Comparison of ENCODE assay signal across 13 cellular contexts in the genomic region with DNA sequence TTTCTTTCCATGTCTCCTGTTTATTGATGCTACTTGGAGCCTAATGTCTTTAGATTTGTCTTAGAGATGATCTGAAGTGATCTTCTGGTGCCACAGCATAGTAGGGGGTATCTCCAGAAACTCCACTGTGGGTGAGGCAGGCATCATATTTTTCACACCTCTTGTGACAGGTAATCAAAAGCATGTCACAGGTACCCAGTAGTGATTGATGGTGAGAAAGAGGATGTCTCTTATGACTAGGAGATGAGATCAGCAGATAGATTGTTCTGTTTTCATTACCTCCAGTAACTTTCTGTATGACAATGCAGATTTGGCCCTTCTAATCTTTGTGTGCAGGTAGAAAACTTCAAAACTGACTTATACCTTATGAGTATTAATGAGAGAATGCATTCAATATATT. TPM values are rescaled to one million over a fixed set of nuclear protein-coding genes. Genes with fewer than 3 reads are reported as not detected.
DNase-seq lines count a peak whose midpoint lies in the region; ATAC-seq lines count a peak whose summit lies in the region.
"Had no signal": no experiment of that assay in that cellular context is flagged by ENCODE, and none has a peak within 500 bp of the region (broad histone marks: within the 10 kb centered on the region; RNA-seq: fewer than 3 reads in every experiment).

No MANE protein-coding gene starts in this region.

- no peaks in the 10 kb centered on the region for H3K27me3 ChIP-seq in naive thymus-derived CD4-positive, alpha-beta T cell (ENCODE audit: control insufficient read depth in 2 of 2, insufficient read depth in 2 of 2, low read length in 2 of 2)
- H3K27me3 ChIP-seq: body of pancreas, ovary had no signal

- H3K36me3 ChIP-seq in naive thymus-derived CD4-positive, alpha-beta T cell (ENCODE audit: control insufficient read depth in 2 of 3, insufficient read depth in 3 of 3, low read length in 3 of 3) = peaks cover 0 to 5% (median 0%) of the 10 kb centered on the region in 3 experiments
- H3K36me3 ChIP-seq: ovary had no signal

- no peaks in the 10 kb centered on the region for H3K9me3 Mint-ChIP-seq in activated CD4-positive, alpha-beta T cell treated with anti-CD3 and anti-CD28 coated beads for 36 hours (ENCODE audit: low read depth)
- no peaks in the 10 kb centered on the region for H3K9me3 Mint-ChIP-seq in activated CD4-positive, alpha-beta T cell treated with anti-CD3 and anti-CD28 coated beads, Interleukin-2, amount 10 ng/mL, durations not matched to agents 7 days and 5 days
- H3K9me3 Mint-ChIP-seq in naive thymus-derived CD4-positive, alpha-beta T cell = no peaks in the 10 kb centered on the region

- no peak overlapping the region for H3K4me3 ChIP-seq in naive thymus-derived CD4-positive, alpha-beta T cell (ENCODE audit: low read length)
- H3K4me3 ChIP-seq: A549, body of pancreas, ovary had no signal

- DNase-seq in activated CD4-positive, alpha-beta T cell treated with anti-CD3 and anti-CD28 coated beads for 36 hours = peak; percentile 54
- no peak for DNase-seq in activated CD4-positive, alpha-beta T cell treated with anti-CD3 and anti-CD28 coated beads, Interleukin-2, amount 10 ng/mL, durations not matched to agents 7 days and 5 days
- DNase-seq in naive thymus-derived CD4-positive, alpha-beta T cell = no peak
- DNase-seq in DMS 273 treated with DMSO at 0.1 percent for 48 hours (lab: John Stamatoyannopoulos, UW) (no peak), SW 1271 (lab: John Stamatoyannopoulos, UW) (no peak), inferior parietal cortex (ENCODE audit: extremely low spot score) (no peak)
- DNase-seq: body of pancreas, head of caudate nucleus, NCI-H1694, ovary had no signal

- H3K4me1 Mint-ChIP-seq in activated CD4-positive, alpha-beta T cell treated with anti-CD3 and anti-CD28 coated beads for 36 hours = peaks cover 67% of the 10 kb centered on the region
- H3K4me1 Mint-ChIP-seq in activated CD4-positive, alpha-beta T cell treated with anti-CD3 and anti-CD28 coated beads, Interleukin-2, amount 10 ng/mL, durations not matched to agents 7 days and 5 days = peaks cover 54% of the 10 kb centered on the region
- peaks cover 21 to 62% (median 42%) of the 10 kb centered on the region in 7 donors for H3K4me1 Mint-ChIP-seq in naive thymus-derived CD4-positive, alpha-beta T cell

- H3K36me3 Mint-ChIP-seq in activated CD4-positive, alpha-beta T cell treated with anti-CD3 and anti-CD28 coated beads for 36 hours (ENCODE audit: low read depth) = peaks cover 29% of the 10 kb centered on the region
- H3K36me3 Mint-ChIP-seq in activated CD4-positive, alpha-beta T cell treated with anti-CD3 and anti-CD28 coated beads, Interleukin-2, amount 10 ng/mL, durations not matched to agents 7 days and 5 days (ENCODE audit: low read depth) = peaks cover 41% of the 10 kb centered on the region
- H3K36me3 Mint-ChIP-seq in naive thymus-derived CD4-positive, alpha-beta T cell = peaks cover 5 to 60% (median 25%) of the 10 kb centered on the region in 5 donors

- peak; percentile 79 for ATAC-seq in activated CD4-positive, alpha-beta T cell treated with anti-CD3 and anti-CD28 coated beads for 36 hours
- ATAC-seq in GM21786 (IDR thresholded peaks at IDR 0.05; ENCODE audit: unreplicated experiment) (peak; percentile 53), HG03469 (IDR thresholded peaks at IDR 0.05; ENCODE audit: unreplicated experiment) (peak; percentile 53)
- peak; percentile 49 for ATAC-seq in naive thymus-derived CD4-positive, alpha-beta T cell
- ATAC-seq: A549, body of pancreas had no signal

- no peaks in the 10 kb centered on the region for H3K9me3 ChIP-seq in naive thymus-derived CD4-positive, alpha-beta T cell (ENCODE audit: control insufficient read depth in 2 of 3, low read length in 3 of 3)
- H3K9me3 ChIP-seq: A549, body of pancreas, ovary had no signal

- no peak overlapping the region for H3K27ac ChIP-seq in naive thymus-derived CD4-positive, alpha-beta T cell (ENCODE audit: low read depth, low read length)
- H3K27ac ChIP-seq: A549, body of pancreas, ovary had no signal

- intact Hi-C loops in activated CD4-positive, alpha-beta T cell treated with anti-CD3 and anti-CD28 coated beads for 36 hours (cut with DNase I, micrococcal nuclease) = loop anchor here in 1 of 2 experiments (1.0 kb wide), 1 partner anchor 13 kb away; no protein-coding TSS in a partner anchor
- intact Hi-C loops in naive thymus-derived CD4-positive, alpha-beta T cell (cut with micrococcal nuclease) = no loop called here

- POLR2A ChIA-PET in activated CD4-positive, alpha-beta T cell treated with anti-CD3 and anti-CD28 coated beads for 36 hours (lab: Charles Lee) = interaction anchor here (1.1 kb wide), 1 partner anchor 11 kb away, joined by 3 read pairs; no protein-coding TSS in a partner anchor
- POLR2A ChIA-PET in activated CD4-positive, alpha-beta T cell treated with anti-CD3 and anti-CD28 coated beads, Interleukin-2, amount 10 ng/mL, durations not matched to agents 7 days and 5 days (lab: Charles Lee) = no interaction called here
- POLR2A ChIA-PET in naive thymus-derived CD4-positive, alpha-beta T cell (lab: Charles Lee) = interaction anchor here (0.6 kb wide), 1 partner anchor 20 kb away, joined by 3 read pairs; no protein-coding TSS in a partner anchor

- no peak overlapping the region for H3K4me3 Mint-ChIP-seq in activated CD4-positive, alpha-beta T cell treated with anti-CD3 and anti-CD28 coated beads for 36 hours
- H3K4me3 Mint-ChIP-seq in activated CD4-positive, alpha-beta T cell treated with anti-CD3 and anti-CD28 coated beads, Interleukin-2, amount 10 ng/mL, durations not matched to agents 7 days and 5 days = no peak overlapping the region
- peak overlapping the region in 1 of 10 donors; percentile 11 for H3K4me3 Mint-ChIP-seq in naive thymus-derived CD4-positive, alpha-beta T cell

- H3K27me3 Mint-ChIP-seq in activated CD4-positive, alpha-beta T cell treated with anti-CD3 and anti-CD28 coated beads for 36 hours = no peaks in the 10 kb centered on the region
- H3K27me3 Mint-ChIP-seq in activated CD4-positive, alpha-beta T cell treated with anti-CD3 and anti-CD28 coated beads, Interleukin-2, amount 10 ng/mL, durations not matched to agents 7 days and 5 days = no peaks in the 10 kb centered on the region
- no peaks in the 10 kb centered on the region for H3K27me3 Mint-ChIP-seq in naive thymus-derived CD4-positive, alpha-beta T cell

- CTCF ChIA-PET in activated CD4-positive, alpha-beta T cell treated with anti-CD3 and anti-CD28 coated beads for 36 hours (lab: Charles Lee) = interaction anchor here (2.1 to 4.7 kb wide), 2 partner anchors 9 to 14 kb away, joined by 12 to 33 read pairs; partner anchors contain the start of gene NCOA7
- CTCF ChIA-PET in activated CD4-positive, alpha-beta T cell treated with anti-CD3 and anti-CD28 coated beads, Interleukin-2, amount 10 ng/mL, durations not matched to agents 7 days and 5 days (lab: Charles Lee) = interaction anchor here (1.0 to 1.4 kb wide), 2 partner anchors 14 to 101 kb away, joined by 6 read pairs; partner anchors contain the start of gene NCOA7
- CTCF ChIA-PET in naive thymus-derived CD4-positive, alpha-beta T cell (lab: Charles Lee) = no interaction called here

- H3K27ac Mint-ChIP-seq in activated CD4-positive, alpha-beta T cell treated with anti-CD3 and anti-CD28 coated beads for 36 hours = no peak overlapping the region
- no peak overlapping the region for H3K27ac Mint-ChIP-seq in activated CD4-positive, alpha-beta T cell treated with anti-CD3 and anti-CD28 coated beads, Interleukin-2, amount 10 ng/mL, durations not matched to agents 7 days and 5 days
- no peak overlapping the region for H3K27ac Mint-ChIP-seq in naive thymus-derived CD4-positive, alpha-beta T cell

- peaks cover 0 to 7% of the 10 kb centered on the region in 2 donors for H3K4me1 ChIP-seq in naive thymus-derived CD4-positive, alpha-beta T cell (ENCODE audit: control insufficient read depth in 2 of 2, insufficient read depth in 2 of 2, low read length in 2 of 2)

RNA-seq across cellular contexts. Expression of gene NCOA7, which starts 13.5 kb away (rescaled TPM):
- total RNA-seq in activated CD4-positive, alpha-beta T cell treated with anti-CD3 and anti-CD28 coated beads for 36 hours = 10 to 100 TPM; 54.3 to 67.4 TPM
- total RNA-seq in activated CD4-positive, alpha-beta T cell treated with anti-CD3 and anti-CD28 coated beads, Interleukin-2, amount 10 ng/mL, durations not matched to agents 7 days and 5 days = 10 to 100 TPM; 43.2 to 53.1 TPM
- total RNA-seq in naive thymus-derived CD4-positive, alpha-beta T cell = 10 to 100 TPM; 30.6 to 55.6 (median 38.0) TPM
- polyA plus RNA-seq in naive thymus-derived CD4-positive, alpha-beta T cell = 10 to 100 TPM; 12.8 to 23.4 TPM

RNA-seq across cellular contexts. Expression of gene HEY2, which starts 54.8 kb away (rescaled TPM):
- not detected for total RNA-seq in activated CD4-positive, alpha-beta T cell treated with anti-CD3 and anti-CD28 coated beads for 36 hours
- total RNA-seq in activated CD4-positive, alpha-beta T cell treated with anti-CD3 and anti-CD28 coated beads, Interleukin-2, amount 10 ng/mL, durations not matched to agents 7 days and 5 days = not detected
- total RNA-seq in naive thymus-derived CD4-positive, alpha-beta T cell = under 1 TPM in 3 of 5 experiments, not detected in 2; 0.34 to 0.46 (median 0.46) TPM
- polyA plus RNA-seq in naive thymus-derived CD4-positive, alpha-beta T cell = under 1 TPM; 0.14 to 0.44 TPM
